20 cellular contexts compared by ENCODE assay signal in the genomic region with DNA sequence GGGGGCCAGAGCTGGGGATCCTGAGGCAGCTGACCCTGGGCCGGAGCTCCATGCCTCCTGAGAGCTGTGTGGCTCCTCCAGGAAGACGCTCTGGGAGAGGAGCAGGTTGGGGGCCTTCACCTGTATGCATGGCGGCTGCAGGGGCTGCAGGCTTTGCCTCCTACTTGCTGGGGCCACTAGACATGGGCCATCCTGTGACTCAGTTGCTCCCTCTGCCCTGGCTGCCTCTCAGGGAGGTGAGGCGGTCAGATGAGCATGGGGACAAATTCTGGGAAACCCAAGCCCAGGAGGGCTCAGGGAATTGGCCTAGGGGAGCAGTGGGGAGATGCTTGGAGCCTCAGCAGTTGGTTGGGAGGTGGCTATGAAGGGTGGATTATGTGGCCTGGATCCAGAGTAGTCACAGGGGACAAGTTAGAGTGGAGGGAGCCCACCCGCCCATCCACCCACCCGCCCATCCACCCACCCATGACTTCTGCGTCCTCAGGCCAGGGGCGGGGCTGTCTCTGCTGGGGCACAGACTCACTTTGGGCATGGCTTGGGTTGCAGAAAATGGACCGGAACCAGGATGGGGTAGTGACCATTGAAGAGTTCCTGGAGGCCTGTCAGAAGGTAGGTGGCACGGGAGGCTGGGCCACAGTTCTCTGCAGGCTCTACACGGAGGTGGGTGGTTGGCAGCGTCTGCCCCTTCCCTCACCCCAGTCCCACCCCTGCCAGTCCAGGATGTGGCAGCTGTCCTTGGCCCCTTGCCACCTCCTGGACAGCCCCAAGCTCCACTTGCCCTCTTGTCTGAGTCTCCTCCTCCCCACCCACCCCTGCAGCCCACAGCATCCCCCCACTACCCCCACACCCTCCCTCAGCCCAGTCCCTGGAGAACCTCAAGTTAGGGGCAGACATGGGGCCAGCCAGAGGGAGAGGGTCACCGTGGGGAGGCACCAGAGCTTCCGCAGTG.
"Had no signal": no experiment of that assay in that cellular context is flagged by ENCODE, and none has a peak within 500 bp of the region (broad histone marks: within the 10 kb centered on the region; RNA-seq: fewer than 3 reads in every experiment).

No MANE protein-coding gene starts in this region.

- H3K4me1 Mint-ChIP-seq: activated CD4-positive, alpha-beta memory T cell treated with anti-CD3 and anti-CD28 coated beads, Interleukin-2, amount 10 ng/mL, durations not matched to agents 7 days and 5 days; activated CD4-positive, alpha-beta T cell treated with anti-CD3 and anti-CD28 coated beads, Interleukin-2, amount 10 ng/mL, durations not matched to agents 24 days and 14 days; activated naive CD8-positive, alpha-beta T cell treated with anti-CD3 and anti-CD28 coated beads, Interleukin-2, amount 10 ng/mL, durations not matched to agents 7 days and 5 days; immature natural killer cell had no signal

- H3K4me3 Mint-ChIP-seq: activated CD4-positive, alpha-beta memory T cell treated with anti-CD3 and anti-CD28 coated beads, Interleukin-2, amount 10 ng/mL, durations not matched to agents 7 days and 5 days; activated CD4-positive, alpha-beta T cell treated with anti-CD3 and anti-CD28 coated beads, Interleukin-2, amount 10 ng/mL, durations not matched to agents 24 days and 14 days; activated naive CD8-positive, alpha-beta T cell treated with anti-CD3 and anti-CD28 coated beads, Interleukin-2, amount 10 ng/mL, durations not matched to agents 7 days and 5 days; activated T-cell treated with anti-CD3 and anti-CD28 coated beads, Interleukin-2, amount 50 U/mL, for 4 hours; immature natural killer cell; natural killer cell treated with Interleukin-12 subunit alpha and Interleukin-12 subunit beta and Interleukin-15 and Interleukin-18, amount 100 ng/mL, for 72 hours; stimulated activated memory B cell treated with anti-CD40 and anti-IgM and Interleukin-4, amounts not matched to agents 10 μg/mL and 1 μg/mL and 100 μg/mL, for 72 hours had no signal

- DNase-seq: activated CD4-positive, alpha-beta memory T cell treated with anti-CD3 and anti-CD28 coated beads, Interleukin-2, amount 10 ng/mL, durations not matched to agents 7 days and 5 days; activated CD4-positive, alpha-beta T cell treated with anti-CD3 and anti-CD28 coated beads, Interleukin-2, amount 10 ng/mL, durations not matched to agents 24 days and 14 days; activated naive CD4-positive, alpha-beta T cell treated with Interleukin-2 at 50 U/mL for 16 hours; activated naive CD8-positive, alpha-beta T cell treated with anti-CD3 and anti-CD28 coated beads, Interleukin-2, amount 10 ng/mL, durations not matched to agents 7 days and 5 days; activated T-cell treated with anti-CD3 and anti-CD28 coated beads, Interleukin-2, amount 50 U/mL, for 4 hours; amygdala; cerebellar nuclear complex; effector CD8-positive, alpha-beta T cell; erythroblast; foreskin keratinocyte; immature natural killer cell; kidney glomerular epithelial cell; small intestine; stimulated activated CD4-positive, alpha-beta T cell treated with anti-CD3 and anti-CD28 coated beads, Interleukin-2, amount 100 ng/mL, for 24 hours had no signal

- H3K9me3 Mint-ChIP-seq: activated CD4-positive, alpha-beta memory T cell treated with anti-CD3 and anti-CD28 coated beads, Interleukin-2, amount 10 ng/mL, durations not matched to agents 7 days and 5 days; activated CD4-positive, alpha-beta T cell treated with anti-CD3 and anti-CD28 coated beads, Interleukin-2, amount 10 ng/mL, durations not matched to agents 24 days and 14 days; activated naive CD8-positive, alpha-beta T cell treated with anti-CD3 and anti-CD28 coated beads, Interleukin-2, amount 10 ng/mL, durations not matched to agents 7 days and 5 days; activated T-cell treated with anti-CD3 and anti-CD28 coated beads, Interleukin-2, amount 50 U/mL, for 4 hours; activated T-helper 2 cell treated with anti-CD3 and anti-CD28 coated beads, Interferon-gamma antibody, Interleukin-2, Interleukin-4, amounts not matched to agents 10 μg/mL and 5 μg/mL and 100 μg/mL, durations not matched to agents 14 hours and 24 hours and 36 hours; immature natural killer cell; natural killer cell treated with Interleukin-12 subunit alpha and Interleukin-12 subunit beta and Interleukin-15 and Interleukin-18, amount 100 ng/mL, for 72 hours; stimulated activated memory B cell treated with anti-CD40 and anti-IgM and Interleukin-4, amounts not matched to agents 10 μg/mL and 1 μg/mL and 100 μg/mL, for 72 hours had no signal

- H3K27ac Mint-ChIP-seq: activated CD4-positive, alpha-beta memory T cell treated with anti-CD3 and anti-CD28 coated beads, Interleukin-2, amount 10 ng/mL, durations not matched to agents 7 days and 5 days; activated CD4-positive, alpha-beta T cell treated with anti-CD3 and anti-CD28 coated beads, Interleukin-2, amount 10 ng/mL, durations not matched to agents 24 days and 14 days; activated naive CD8-positive, alpha-beta T cell treated with anti-CD3 and anti-CD28 coated beads, Interleukin-2, amount 10 ng/mL, durations not matched to agents 7 days and 5 days; activated T-helper 2 cell treated with anti-CD3 and anti-CD28 coated beads, Interferon-gamma antibody, Interleukin-2, Interleukin-4, amounts not matched to agents 10 μg/mL and 5 μg/mL and 100 μg/mL, durations not matched to agents 14 hours and 24 hours and 36 hours; immature natural killer cell; natural killer cell treated with Interleukin-12 subunit alpha and Interleukin-12 subunit beta and Interleukin-15 and Interleukin-18, amount 100 ng/mL, for 72 hours; stimulated activated memory B cell treated with anti-CD40 and anti-IgM and Interleukin-4, amounts not matched to agents 10 μg/mL and 1 μg/mL and 100 μg/mL, for 72 hours had no signal

- H3K27me3 Mint-ChIP-seq: activated CD4-positive, alpha-beta T cell treated with anti-CD3 and anti-CD28 coated beads, Interleukin-2, amount 10 ng/mL, durations not matched to agents 24 days and 14 days; activated naive CD8-positive, alpha-beta T cell treated with anti-CD3 and anti-CD28 coated beads, Interleukin-2, amount 10 ng/mL, durations not matched to agents 7 days and 5 days had no signal

- H3K36me3 Mint-ChIP-seq: activated naive CD8-positive, alpha-beta T cell treated with anti-CD3 and anti-CD28 coated beads, Interleukin-2, amount 10 ng/mL, durations not matched to agents 7 days and 5 days; immature natural killer cell; natural killer cell treated with Interleukin-12 subunit alpha and Interleukin-12 subunit beta and Interleukin-15 and Interleukin-18, amount 100 ng/mL, for 72 hours; stimulated activated memory B cell treated with anti-CD40 and anti-IgM and Interleukin-4, amounts not matched to agents 10 μg/mL and 1 μg/mL and 100 μg/mL, for 72 hours had no signal

- ATAC-seq: activated CD4-positive, CD25-positive, alpha-beta regulatory T cell treated with anti-CD3 and anti-CD28 coated beads, Interleukin-2, amount 50 U/mL, for 24 hours; activated T-cell treated with anti-CD3 and anti-CD28 coated beads, Interleukin-2, amount 50 U/mL, for 4 hours; foreskin keratinocyte; natural killer cell treated with Interleukin-12 subunit alpha and Interleukin-12 subunit beta and Interleukin-15 and Interleukin-18, amount 100 ng/mL, for 72 hours; SK-N-SH treated with all-trans-retinoic acid at 6 μM for 48 hours; stimulated activated memory B cell treated with anti-CD40 and anti-IgM and Interleukin-4, amounts not matched to agents 10 μg/mL and 1 μg/mL and 100 μg/mL, for 72 hours had no signal

- FAIRE-seq: bronchial epithelial cell, small intestine had no signal
